Comparison of ENCODE assay signal across 9 cellular contexts in genomic region chr6:23325065-23325464, GRCh38.
"Had no signal": no experiment of that assay in that cellular context is flagged by ENCODE, and none has a peak within 500 bp of the region (broad histone marks: within the 10 kb centered on the region; RNA-seq: fewer than 3 reads in every experiment).

No MANE protein-coding gene starts in this region.

- H3K9ac ChIP-seq: GM23248 had no signal

- H3K27ac Mint-ChIP-seq: HFFc6, IgD-negative memory B cell had no signal

- H3K4me3 Mint-ChIP-seq: HFFc6, IgD-negative memory B cell had no signal

- DNase-seq: GM23248, GOT3, H7, HFFc6 had no signal

- H3K36me3 Mint-ChIP-seq: IgD-negative memory B cell had no signal

- H3K4me1 Mint-ChIP-seq: IgD-negative memory B cell had no signal

- H3K36me3 ChIP-seq: HAP-1 had no signal

- H3K4me1 ChIP-seq: HAP-1 had no signal

- H2AFZ ChIP-seq: GM23248 had no signal

- H3K27ac ChIP-seq: GM23248, HL-60 had no signal

- H3K4me3 ChIP-seq: GM23248, HAP-1 had no signal

- ATAC-seq: HCT116, HepG2 had no signal

- H3K27me3 Mint-ChIP-seq: IgD-negative memory B cell had no signal

- H3K9me3 ChIP-seq: HAP-1 had no signal
